8 cellular contexts compared by ENCODE assay signal in the genomic region with DNA sequence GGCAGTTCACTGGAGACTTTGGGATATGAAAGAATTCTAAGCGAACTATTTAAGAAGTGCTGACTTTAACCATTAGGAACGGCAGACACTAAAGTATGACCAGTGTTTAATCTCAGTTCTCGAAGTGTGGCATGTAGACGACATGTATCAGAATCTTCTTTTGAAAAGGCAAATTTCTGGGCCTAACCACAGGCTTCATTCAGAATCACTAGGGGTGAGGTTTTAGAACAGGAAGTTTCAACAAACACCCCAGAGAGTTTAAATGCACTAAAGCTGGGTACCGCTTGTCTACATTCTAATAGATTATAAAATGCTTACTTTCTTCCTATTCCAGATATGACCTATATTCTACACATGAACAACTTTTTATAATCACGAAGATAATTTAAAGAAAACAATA.
DNase-seq lines count a peak whose midpoint lies in the region; ATAC-seq and TF ChIP-seq lines count a peak whose summit lies in the region.

No MANE protein-coding gene starts in this region.

- no peaks in the 10 kb centered on the region for H3K27me3 ChIP-seq in CD8-positive, alpha-beta T cell (ENCODE audit: insufficient read depth, low read length)

- DNase-seq in CD8-positive, alpha-beta T cell: peak in 1 of 7 experiments; percentile 21
- peak; percentile 54 for DNase-seq in activated CD8-positive, alpha-beta T cell treated with anti-CD3 and anti-CD28 coated beads, Interleukin-2, amount 10 ng/mL, durations not matched to agents 7 days and 5 days
- no peak for DNase-seq in NCI-H1417 (lab: John Stamatoyannopoulos, UW)
- no peak for DNase-seq in NK-92 treated with Interleukin-12 subunit alpha and Interleukin-12 subunit beta, amount 100 ng/mL, for 24 hours (lab: John Stamatoyannopoulos, UW)
- no peak for DNase-seq in type B pancreatic cell (ENCODE audit: extremely low spot score, unreplicated experiment)
- no peak for DNase-seq in NCI-H345 treated with DMSO at 0.1 percent for 48 hours (lab: John Stamatoyannopoulos, UW; ENCODE audit: unreplicated experiment)

- H3K27ac ChIP-seq in CD8-positive, alpha-beta T cell (ENCODE audit: low read depth, low read length): no peak overlapping the region

- no peaks in the 10 kb centered on the region for H3K27me3 Mint-ChIP-seq in CD8-positive, alpha-beta T cell (ENCODE audit: low read depth)
- H3K27me3 Mint-ChIP-seq in activated CD8-positive, alpha-beta T cell treated with anti-CD3 and anti-CD28 coated beads, Interleukin-2, amount 10 ng/mL, durations not matched to agents 7 days and 5 days (ENCODE audit: low read depth): no peaks in the 10 kb centered on the region
- H3K27me3 Mint-ChIP-seq in type B pancreatic cell: no peaks in the 10 kb centered on the region

- intact Hi-C loops in CD8-positive, alpha-beta T cell (cut with DNase I, micrococcal nuclease): loop anchor here in 1 of 2 experiments (1.0 to 5.0 kb wide), 2 partner anchors 8 to 37 kb away; no protein-coding TSS in a partner anchor

- ATAC-seq in CD8-positive, alpha-beta T cell: peak; percentile 87
- ATAC-seq in GM19351 (IDR thresholded peaks at IDR 0.05; ENCODE audit: unreplicated experiment) (peak; percentile 74), HG03064 (IDR thresholded peaks at IDR 0.05; ENCODE audit: low read depth, unreplicated experiment) (peak; percentile 85)
- peak; percentile 85 for ATAC-seq in activated CD8-positive, alpha-beta T cell treated with anti-CD3 and anti-CD28 coated beads, Interleukin-2, amount 10 ng/mL, durations not matched to agents 7 days and 5 days

- peaks cover 71% of the 10 kb centered on the region for H3K4me1 Mint-ChIP-seq in CD8-positive, alpha-beta T cell (ENCODE audit: low read depth)
- H3K4me1 Mint-ChIP-seq in activated CD8-positive, alpha-beta T cell treated with anti-CD3 and anti-CD28 coated beads, Interleukin-2, amount 10 ng/mL, durations not matched to agents 7 days and 5 days (ENCODE audit: low read depth): peaks cover 68% of the 10 kb centered on the region
- H3K4me1 Mint-ChIP-seq in type B pancreatic cell (ENCODE audit: unreplicated experiment): no peaks in the 10 kb centered on the region

- CTCF ChIA-PET in CD8-positive, alpha-beta T cell (lab: Charles Lee): interaction anchor here (0.6 to 1.6 kb wide), 5 partner anchors 14 to 999 kb away, joined by 3 to 4 read pairs (median 3); no protein-coding TSS in a partner anchor
- CTCF ChIA-PET in activated CD8-positive, alpha-beta T cell treated with anti-CD3 and anti-CD28 coated beads, Interleukin-2, amount 10 ng/mL, durations not matched to agents 7 days and 5 days (lab: Charles Lee): interaction anchor here (0.6 to 0.8 kb wide), 2 partner anchors 11 to 14 kb away, joined by 3 read pairs; no protein-coding TSS in a partner anchor

- H3K36me3 ChIP-seq in CD8-positive, alpha-beta T cell (ENCODE audit: insufficient read depth, low read length): peaks cover 26% of the 10 kb centered on the region

- peaks cover 68% of the 10 kb centered on the region for H3K36me3 Mint-ChIP-seq in CD8-positive, alpha-beta T cell
- H3K36me3 Mint-ChIP-seq in activated CD8-positive, alpha-beta T cell treated with anti-CD3 and anti-CD28 coated beads, Interleukin-2, amount 10 ng/mL, durations not matched to agents 7 days and 5 days (ENCODE audit: low read depth): peaks cover 66% of the 10 kb centered on the region
- no peaks in the 10 kb centered on the region for H3K36me3 Mint-ChIP-seq in type B pancreatic cell

- H3K4me1 ChIP-seq in CD8-positive, alpha-beta T cell (ENCODE audit: insufficient read depth, low read length): peaks cover 57% of the 10 kb centered on the region

- POLR2A ChIA-PET in CD8-positive, alpha-beta T cell (lab: Charles Lee): no interaction called here
- POLR2A ChIA-PET in activated CD8-positive, alpha-beta T cell treated with anti-CD3 and anti-CD28 coated beads, Interleukin-2, amount 10 ng/mL, durations not matched to agents 7 days and 5 days (lab: Charles Lee): interaction anchor here (0.7 to 1.6 kb wide), 3 partner anchors 9 to 180 kb away, joined by 3 to 5 read pairs (median 3); a partner anchor contains a TSS

- TF ChIP-seq CTCF in CD8-positive, alpha-beta T cell (IDR thresholded peaks at IDR 0.05): no peak
- TF ChIP-seq CTCF in type B pancreatic cell (conservative IDR thresholded peaks at IDR 0.05): no peak

- H3K4me3 ChIP-seq in CD8-positive, alpha-beta T cell (ENCODE audit: low read depth, low read length): peak overlapping the region; percentile 13

- H3K4me3 Mint-ChIP-seq in CD8-positive, alpha-beta T cell: peak overlapping the region; percentile 40
- H3K4me3 Mint-ChIP-seq in activated CD8-positive, alpha-beta T cell treated with anti-CD3 and anti-CD28 coated beads, Interleukin-2, amount 10 ng/mL, durations not matched to agents 7 days and 5 days: peak overlapping the region; percentile 39
- H3K4me3 Mint-ChIP-seq in type B pancreatic cell: no peak overlapping the region

- H3K9me3 Mint-ChIP-seq in CD8-positive, alpha-beta T cell: peaks cover 2% of the 10 kb centered on the region
- H3K9me3 Mint-ChIP-seq in activated CD8-positive, alpha-beta T cell treated with anti-CD3 and anti-CD28 coated beads, Interleukin-2, amount 10 ng/mL, durations not matched to agents 7 days and 5 days (ENCODE audit: insufficient read depth): peaks cover 8% of the 10 kb centered on the region
- no peaks in the 10 kb centered on the region for H3K9me3 Mint-ChIP-seq in type B pancreatic cell

- H3K27ac Mint-ChIP-seq in CD8-positive, alpha-beta T cell: peak overlapping the region; percentile 92
- peak overlapping the region; percentile 73 for H3K27ac Mint-ChIP-seq in activated CD8-positive, alpha-beta T cell treated with anti-CD3 and anti-CD28 coated beads, Interleukin-2, amount 10 ng/mL, durations not matched to agents 7 days and 5 days
- H3K27ac Mint-ChIP-seq in type B pancreatic cell: no peak overlapping the region

- no peaks in the 10 kb centered on the region for H3K9me3 ChIP-seq in CD8-positive, alpha-beta T cell (ENCODE audit: low read length)
